Comparison of ENCODE assay signal across 29 cellular contexts in the genomic region with DNA sequence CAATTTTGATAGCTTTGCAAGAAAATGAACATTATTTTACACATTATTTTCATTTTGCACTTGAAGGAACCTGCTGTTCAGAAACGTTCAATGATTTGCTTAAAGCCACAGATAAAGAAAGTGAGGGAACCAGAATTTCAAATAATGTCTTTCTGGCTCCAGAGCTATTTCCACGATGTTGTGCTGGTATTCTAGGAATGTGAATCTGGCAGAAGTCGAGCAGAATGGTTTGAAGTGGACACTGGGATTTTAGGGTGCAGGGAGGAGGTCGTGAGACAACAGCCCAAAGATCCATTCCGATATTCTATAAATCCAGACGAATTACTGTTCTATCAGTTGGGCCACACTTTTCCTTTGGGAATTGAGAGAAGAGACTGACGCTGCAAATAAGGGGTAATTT. TPM values are rescaled to one million over a fixed set of nuclear protein-coding genes. Genes with fewer than 3 reads are reported as not detected.
DNase-seq lines count a peak whose midpoint lies in the region; ATAC-seq and TF ChIP-seq lines count a peak whose summit lies in the region.
"Had no signal": no experiment of that assay in that cellular context is flagged by ENCODE, and none has a peak within 500 bp of the region (broad histone marks: within the 10 kb centered on the region; RNA-seq: fewer than 3 reads in every experiment).

No MANE protein-coding gene starts in this region.

- CTCF ChIA-PET in IMR-90 (lab: Yijun Ruan, JAX): interaction anchor here (0.7 kb wide), 1 partner anchor 54 kb away, joined by 4 read pairs; no protein-coding TSS in a partner anchor

- H2BK15ac ChIP-seq in IMR-90 (ENCODE audit: low read depth, low read length): no peak overlapping the region

- no peaks in the 10 kb centered on the region for H3K9me3 Mint-ChIP-seq in progenitor cell of endocrine pancreas (ENCODE audit: low read depth)
- H3K9me3 Mint-ChIP-seq in activated T-helper 2 cell treated with anti-CD3 and anti-CD28 coated beads, Interferon-gamma antibody, Interleukin-2, Interleukin-4, amounts not matched to agents 10 μg/mL and 5 μg/mL and 100 μg/mL, durations not matched to agents 14 hours and 24 hours and 36 hours: no peaks in the 10 kb centered on the region
- H3K9me3 Mint-ChIP-seq: activated naive CD8-positive, alpha-beta T cell treated with anti-CD3 and anti-CD28 coated beads, Interleukin-2, amount 10 ng/mL, durations not matched to agents 7 days and 5 days; nephron progenitor cell had no signal

- no peak overlapping the region for H3K27ac ChIP-seq in IMR-90 (ENCODE audit: insufficient read depth, low read length)
- peak overlapping the region; percentile 91 for H3K27ac ChIP-seq in brain microvascular endothelial cell
- H3K27ac ChIP-seq in sigmoid colon: no peak overlapping the region
- H3K27ac ChIP-seq: ascending aorta, epithelial cell of prostate, uterus had no signal

- H3K14ac ChIP-seq in IMR-90 (replicated peaks; ENCODE audit: low read depth, low read length): 0 out of 2 replicates have a peak overlapping the region, but pooled peaks have one; percentile 52

- H2BK120ac ChIP-seq in IMR-90 (ENCODE audit: low read depth, low read length): peak overlapping the region; percentile 84

- H4K91ac ChIP-seq in IMR-90 (ENCODE audit: insufficient read depth, low read depth, low read length): no peak overlapping the region

- H3K56ac ChIP-seq in IMR-90 (ENCODE audit: extremely low read depth, insufficient read depth, low read length): no peak overlapping the region

- WGBS in IMR-90 (ENCODE audit: extremely low coverage in 2 of 2, insufficient read length in 1 of 2), 2 experiments: no CpG with 5 or more reads among the region's 7 CpGs
- 54 to 66% methylated on average over 7 of the region's 7 CpGs for WGBS in sigmoid colon, 2 donors

- no peak for DNase-seq in IMR-90
- no peak for DNase-seq in brain microvascular endothelial cell
- DNase-seq in iris pigment epithelial cell (ENCODE audit: low read depth): peak; percentile 34
- no peak for DNase-seq in progenitor cell of endocrine pancreas (ENCODE audit: low spot score, unreplicated experiment)
- no peak for DNase-seq in cerebellar cortex (ENCODE audit: low spot score)
- no peak for DNase-seq in activated T-helper 2 cell treated with anti-CD3 and anti-CD28 coated beads, Interferon-gamma antibody, Interleukin-2, Interleukin-4, amounts not matched to agents 10 μg/mL and 5 μg/mL and 100 μg/mL, durations not matched to agents 14 hours and 24 hours and 36 hours (ENCODE audit: low spot score)
- DNase-seq in sigmoid colon: no peak
- DNase-seq: activated CD4-positive, alpha-beta T cell treated with anti-CD3 and anti-CD28 coated beads for 4 hours; activated effector memory CD4-positive, alpha-beta T cell treated with anti-CD3 and anti-CD28 coated beads, Interleukin-2, amount 50 U/mL, for 16 hours; activated naive CD8-positive, alpha-beta T cell treated with anti-CD3 and anti-CD28 coated beads, Interleukin-2, amount 10 ng/mL, durations not matched to agents 7 days and 5 days; C1 segment of cervical spinal cord; Caco-2; DMS79 treated with DMSO at 0.1 percent for 48 hours; effector CD4-positive, alpha-beta T cell; foreskin fibroblast; mucosa of descending colon; NCI-H1105; NCI-H1930; NCI-H524; nephron progenitor cell; stimulated activated naive CD4-positive, alpha-beta T cell treated with Interleukin-2 at 50 U/mL for 16 hours; uterus had no signal

- no peak overlapping the region for H3K9ac ChIP-seq in IMR-90 (ENCODE audit: low read depth, low read length)

- H3K27ac Mint-ChIP-seq in progenitor cell of endocrine pancreas: peak overlapping the region; percentile 46
- H3K27ac Mint-ChIP-seq in activated T-helper 2 cell treated with anti-CD3 and anti-CD28 coated beads, Interferon-gamma antibody, Interleukin-2, Interleukin-4, amounts not matched to agents 10 μg/mL and 5 μg/mL and 100 μg/mL, durations not matched to agents 14 hours and 24 hours and 36 hours: no peak overlapping the region
- H3K27ac Mint-ChIP-seq: activated naive CD8-positive, alpha-beta T cell treated with anti-CD3 and anti-CD28 coated beads, Interleukin-2, amount 10 ng/mL, durations not matched to agents 7 days and 5 days; nephron progenitor cell had no signal

- H3K36me3 ChIP-seq in IMR-90 (ENCODE audit: control insufficient read depth, insufficient read depth, low read length): no peaks in the 10 kb centered on the region
- no peaks in the 10 kb centered on the region for H3K36me3 ChIP-seq in brain microvascular endothelial cell (replicated peaks)
- no peaks in the 10 kb centered on the region for H3K36me3 ChIP-seq in sigmoid colon
- H3K36me3 ChIP-seq: ascending aorta, uterus had no signal

- no peak overlapping the region for H2AFZ ChIP-seq in IMR-90 (replicated peaks; ENCODE audit: low read length, poor library complexity)

- in situ Hi-C loops in IMR-90 (cut with MboI; ENCODE audit: low sequenced_read_pairs) (no loop called here), brain microvascular endothelial cell (cut with HindIII; ENCODE audit: low pct_ligation_motif_present, low sequenced_read_pairs) (no loop called here)

- POLR2A ChIA-PET in IMR-90 (lab: Charles Lee; ENCODE audit: unreplicated experiment): no interaction called here

- H3K27me3 ChIP-seq in IMR-90 (ENCODE audit: control insufficient read depth, insufficient read depth, low read length) (no peaks in the 10 kb centered on the region), brain microvascular endothelial cell (replicated peaks) (no peaks in the 10 kb centered on the region), sigmoid colon (no peaks in the 10 kb centered on the region)
- H3K27me3 ChIP-seq: ascending aorta, uterus had no signal

- H2AK9ac ChIP-seq in IMR-90 (replicated peaks; ENCODE audit: low read depth, low read length, poor library complexity): no peak overlapping the region

- TF ChIP-seq POLR2A in IMR-90 (IDR thresholded peaks at IDR 0.05; ENCODE audit: low read depth, low read length) (no peak), sigmoid colon (IDR thresholded peaks at IDR 0.05) (no peak)

- H4K5ac ChIP-seq in IMR-90 (ENCODE audit: low read depth, low read length): peak overlapping the region; percentile 81

- H3K9me1 ChIP-seq in IMR-90 (ENCODE audit: insufficient read depth, low read length): peaks cover 4% of the 10 kb centered on the region; the same call in 1 of the 2 replicates

- TF ChIP-seq RAD21 in IMR-90 (IDR thresholded peaks at IDR 0.05; ENCODE audit: low read length): no peak

- H3K23ac ChIP-seq in IMR-90 (ENCODE audit: low read depth, low read length): 0 out of 2 replicates have a peak overlapping the region, but pooled peaks have one; percentile 20

- H2BK5ac ChIP-seq in IMR-90 (ENCODE audit: low read depth, low read length, poor library complexity, severe bottlenecking): no peak overlapping the region

- H3K36me3 Mint-ChIP-seq in progenitor cell of endocrine pancreas (ENCODE audit: insufficient read depth): no peaks in the 10 kb centered on the region
- no peaks in the 10 kb centered on the region for H3K36me3 Mint-ChIP-seq in activated T-helper 2 cell treated with anti-CD3 and anti-CD28 coated beads, Interferon-gamma antibody, Interleukin-2, Interleukin-4, amounts not matched to agents 10 μg/mL and 5 μg/mL and 100 μg/mL, durations not matched to agents 14 hours and 24 hours and 36 hours (ENCODE audit: low read depth)
- H3K36me3 Mint-ChIP-seq: activated naive CD8-positive, alpha-beta T cell treated with anti-CD3 and anti-CD28 coated beads, Interleukin-2, amount 10 ng/mL, durations not matched to agents 7 days and 5 days had no signal

- peak overlapping the region; percentile 78 for H3K18ac ChIP-seq in IMR-90 (ENCODE audit: low read depth, low read length)

- no peaks in the 10 kb centered on the region for H4K20me1 ChIP-seq in IMR-90 (ENCODE audit: insufficient read depth, low read length)

- peak overlapping the region; percentile 55 for H2BK20ac ChIP-seq in IMR-90 (ENCODE audit: low read depth, low read length)

- H3K4me1 Mint-ChIP-seq in progenitor cell of endocrine pancreas (ENCODE audit: low read depth): no peaks in the 10 kb centered on the region
- H3K4me1 Mint-ChIP-seq in activated T-helper 2 cell treated with anti-CD3 and anti-CD28 coated beads, Interferon-gamma antibody, Interleukin-2, Interleukin-4, amounts not matched to agents 10 μg/mL and 5 μg/mL and 100 μg/mL, durations not matched to agents 14 hours and 24 hours and 36 hours (ENCODE audit: low read depth): no peaks in the 10 kb centered on the region
- H3K4me1 Mint-ChIP-seq: activated naive CD8-positive, alpha-beta T cell treated with anti-CD3 and anti-CD28 coated beads, Interleukin-2, amount 10 ng/mL, durations not matched to agents 7 days and 5 days had no signal

- H3K9me3 ChIP-seq in IMR-90 (ENCODE audit: control insufficient read depth, insufficient read depth, low read length) (no peaks in the 10 kb centered on the region), sigmoid colon (no peaks in the 10 kb centered on the region)
- H3K9me3 ChIP-seq: ascending aorta, Caco-2, mucosa of descending colon, uterus had no signal

- H2AK5ac ChIP-seq in IMR-90 (ENCODE audit: low read depth, low read length): peak overlapping the region; percentile 59; the same call in 1 of the 2 replicates

- peak overlapping the region in 1 of 2 experiments; percentile 34; a peak in 1 of 4 replicates for H4K8ac ChIP-seq in IMR-90 (ENCODE audit: low read depth in 2 of 2, low read length in 2 of 2)

- H3K27me3 Mint-ChIP-seq in progenitor cell of endocrine pancreas: no peaks in the 10 kb centered on the region
- H3K27me3 Mint-ChIP-seq in activated T-helper 2 cell treated with anti-CD3 and anti-CD28 coated beads, Interferon-gamma antibody, Interleukin-2, Interleukin-4, amounts not matched to agents 10 μg/mL and 5 μg/mL and 100 μg/mL, durations not matched to agents 14 hours and 24 hours and 36 hours (ENCODE audit: low read depth): no peaks in the 10 kb centered on the region
- H3K27me3 Mint-ChIP-seq: activated naive CD8-positive, alpha-beta T cell treated with anti-CD3 and anti-CD28 coated beads, Interleukin-2, amount 10 ng/mL, durations not matched to agents 7 days and 5 days had no signal

- no peak for TF ChIP-seq EP300 in sigmoid colon (IDR thresholded peaks at IDR 0.05)

- no peak overlapping the region for H3K4me3 Mint-ChIP-seq in progenitor cell of endocrine pancreas (ENCODE audit: low read depth)
- H3K4me3 Mint-ChIP-seq in activated T-helper 2 cell treated with anti-CD3 and anti-CD28 coated beads, Interferon-gamma antibody, Interleukin-2, Interleukin-4, amounts not matched to agents 10 μg/mL and 5 μg/mL and 100 μg/mL, durations not matched to agents 14 hours and 24 hours and 36 hours (ENCODE audit: low read depth): no peak overlapping the region
- H3K4me3 Mint-ChIP-seq: activated naive CD8-positive, alpha-beta T cell treated with anti-CD3 and anti-CD28 coated beads, Interleukin-2, amount 10 ng/mL, durations not matched to agents 7 days and 5 days; nephron progenitor cell had no signal

- peak overlapping the region; percentile 72; the same call in 1 of the 2 replicates for H3K4ac ChIP-seq in IMR-90 (ENCODE audit: low read depth, low read length)

- ATAC-seq in IMR-90 (ENCODE audit: low read depth) (no peak), HG03442 (IDR thresholded peaks at IDR 0.05; ENCODE audit: unreplicated experiment) (no peak)
- ATAC-seq: HCT116, left lobe of liver, mucosa of descending colon, Right ventricle myocardium inferior, sciatic nerve had no signal

- H3K4me3 ChIP-seq in IMR-90 (ENCODE audit: insufficient read depth, low read depth, low read length): no peak overlapping the region
- no peak overlapping the region for H3K4me3 ChIP-seq in brain microvascular endothelial cell (ENCODE audit: low read depth, low read length)
- no peak overlapping the region for H3K4me3 ChIP-seq in sigmoid colon
- H3K4me3 ChIP-seq: ascending aorta, mucosa of descending colon, uterus had no signal

- BruUV-seq in IMR-90 (replicated peaks; lab: Mats Ljungman, UMichigan): no TSS peak

- H3K4me1 ChIP-seq in IMR-90 (ENCODE audit: control insufficient read depth, insufficient read depth, low read length) (peaks cover 2% of the 10 kb centered on the region; the same call in 1 of the 2 replicates), sigmoid colon (no peaks in the 10 kb centered on the region)
- H3K4me1 ChIP-seq: ascending aorta, Caco-2, uterus had no signal

- peak overlapping the region; percentile 63 for H3K4me2 ChIP-seq in IMR-90 (ENCODE audit: low read depth, low read length)

- dilution Hi-C loops in IMR-90 (cut with HindIII; ENCODE audit: low sequenced_read_pairs, unreplicated experiment): no loop called here

- intact Hi-C loops in IMR-90 (cut with micrococcal nuclease) (no loop called here), sigmoid colon (cut with DNase I) (no loop called here)
- intact Hi-C loops in activated T-helper 2 cell treated with anti-CD3 and anti-CD28 coated beads, Interferon-gamma antibody, Interleukin-2, Interleukin-4, amounts not matched to agents 10 μg/mL and 5 μg/mL and 100 μg/mL, durations not matched to agents 14 hours and 24 hours and 36 hours (cut with micrococcal nuclease): no loop called here

- no peaks in the 10 kb centered on the region; a peak in 2 of 4 replicates for H3K79me1 ChIP-seq in IMR-90 (ENCODE audit: low read depth in 1 of 2, low read length in 2 of 2)

- TF ChIP-seq CTCF in IMR-90 (conservative IDR thresholded peaks at IDR 0.05; ENCODE audit: low read depth, low read length) (no peak), brain microvascular endothelial cell (IDR thresholded peaks at IDR 0.05; ENCODE audit: low read depth, low read length, missing control alignments) (no peak), progenitor cell of endocrine pancreas (IDR thresholded peaks at IDR 0.05; ENCODE audit: unreplicated experiment) (no peak), sigmoid colon (IDR thresholded peaks at IDR 0.05) (no peak)

RNA-seq across cellular contexts. Expression of a gene that starts 2.2 kb away (rescaled TPM):
- 0.54 and 1.7 TPM in 2 replicates for total RNA-seq in IMR-90 (2012; rRNA removed)
- 0.67 and 1.4 TPM in 2 replicates for polyA plus RNA-seq in IMR-90 (2012; rRNA removed)
- polyA plus RNA-seq in IMR-90 (2012; cell fraction: cytosol; rRNA removed): 0.11 and 0.12 TPM in 2 replicates
- polyA plus RNA-seq in IMR-90 (2012; cell fraction: nucleus; rRNA removed; ENCODE audit: low replicate concordance): 0.27 and 2.2 TPM in 2 replicates
- total RNA-seq in progenitor cell of endocrine pancreas: 3.1 and 4.4 TPM in 2 replicates
- 1.2 and 1.3 TPM in 2 replicates for total RNA-seq in activated T-helper 2 cell treated with anti-CD3 and anti-CD28 coated beads, Interferon-gamma antibody, Interleukin-2, Interleukin-4, amounts not matched to agents 10 μg/mL and 5 μg/mL and 100 μg/mL, durations not matched to agents 14 hours and 24 hours and 36 hours
- total RNA-seq in sigmoid colon: 10 to 100 TPM in 3 of 4 donors, 1 to 10 TPM in 1; 6.7 to 16.3 (median 10.9) TPM
- polyA plus RNA-seq in sigmoid colon: 1 to 10 TPM; 1.8 to 3.7 (median 2.7) TPM
